Comparison of ENCODE assay signal across 18 cellular contexts in the genomic region with DNA sequence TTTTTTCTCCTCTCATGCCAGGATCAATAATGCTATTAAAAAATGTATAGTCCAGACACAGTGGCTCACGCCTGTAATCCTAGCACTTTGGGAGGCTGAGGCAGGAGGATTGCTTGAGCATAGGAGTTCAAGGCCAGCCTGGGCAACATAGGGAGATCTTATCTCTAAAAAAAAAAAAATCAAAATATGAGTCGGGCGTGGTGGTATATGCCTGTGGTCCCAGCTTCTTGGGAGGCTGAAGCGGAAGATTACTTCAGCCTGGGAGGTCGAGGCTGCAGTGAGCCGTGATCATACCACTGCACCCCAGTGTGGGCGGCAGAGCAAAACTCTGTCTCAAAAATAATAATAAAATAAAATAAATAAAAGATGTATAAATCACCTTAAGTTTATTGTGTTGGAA.
DNase-seq lines count a peak whose midpoint lies in the region; ATAC-seq and TF ChIP-seq lines count a peak whose summit lies in the region.
"Had no signal": no experiment of that assay in that cellular context is flagged by ENCODE, and none has a peak within 500 bp of the region (broad histone marks: within the 10 kb centered on the region; RNA-seq: fewer than 3 reads in every experiment).

No MANE protein-coding gene starts in this region.

- CTCF ChIA-PET in HCT116 (lab: Charles Lee) = no interaction called here

- TF ChIP-seq CTCF in HCT116 (IDR thresholded peaks at IDR 0.05 in 2 of 3, conservative IDR thresholded peaks at IDR 0.05 in 1 of 3; ENCODE audit: borderline replicate concordance in 1 of 3, insufficient read depth in 1 of 3, low read depth in 2 of 3, low read length in 2 of 3) (no peak), hepatocyte (IDR thresholded peaks at IDR 0.05; ENCODE audit: poor library complexity) (no peak), smooth muscle cell (IDR thresholded peaks at IDR 0.05; ENCODE audit: borderline replicate concordance, insufficient read depth, poor library complexity, severe bottlenecking) (no peak)

- H3K4me2 ChIP-seq in HCT116 (ENCODE audit: low read length) (peak overlapping the region; percentile 84), hepatocyte (peak overlapping the region; percentile 10), smooth muscle cell (peak overlapping the region; percentile 61)

- intact Hi-C loops in HCT116 (cut with micrococcal nuclease) = loop anchor here (5.0 kb wide), 1 partner anchor 75 kb away; the partner anchor contains the start of gene WWTR1

- H3K9ac ChIP-seq in HCT116 (ENCODE audit: low read length) (peak overlapping the region; percentile 77), adipocyte (ENCODE audit: low read length) (peak overlapping the region; percentile 78), smooth muscle cell (ENCODE audit: low read depth) (no peak overlapping the region)
- H3K9ac ChIP-seq: neural progenitor cell had no signal

- H4K20me1 ChIP-seq in HCT116 (ENCODE audit: insufficient read depth) = no peaks in the 10 kb centered on the region
- peaks cover 6% of the 10 kb centered on the region for H4K20me1 ChIP-seq in hepatocyte (ENCODE audit: insufficient read depth, poor library complexity, severe bottlenecking)
- H4K20me1 ChIP-seq in smooth muscle cell (ENCODE audit: low read depth) = peaks cover 57% of the 10 kb centered on the region

- POLR2A ChIA-PET in HCT116 (lab: Charles Lee) = interaction anchor here (1.7 kb wide), 1 partner anchor 10 kb away, joined by 5 read pairs; no protein-coding TSS in a partner anchor

- H3K9me3 ChIP-seq in HCT116 (ENCODE audit: control insufficient read depth in 1 of 2, insufficient read depth in 1 of 2, low read depth in 1 of 2, low read length in 2 of 2) = no peaks in the 10 kb centered on the region
- no peaks in the 10 kb centered on the region for H3K9me3 ChIP-seq in adipocyte (ENCODE audit: control insufficient read depth, low read length)
- no peaks in the 10 kb centered on the region for H3K9me3 ChIP-seq in hepatocyte (ENCODE audit: low read depth)
- no peaks in the 10 kb centered on the region for H3K9me3 ChIP-seq in smooth muscle cell (replicated peaks; ENCODE audit: low read depth)

- TF ChIP-seq RAD21 in HCT116 (IDR thresholded peaks at IDR 0.05; ENCODE audit: low read depth) = no peak

- H3K4me3 ChIP-seq in HCT116 (replicated peaks in 1 of 2; ENCODE audit: low read depth in 1 of 2, low read length in 2 of 2) = peak overlapping the region in 1 of 2 experiments; percentile 47; a peak in 2 of 4 replicates
- H3K4me3 ChIP-seq in adipocyte (ENCODE audit: low read length) = peak overlapping the region; percentile 75
- H3K4me3 ChIP-seq in hepatocyte = no peak overlapping the region
- H3K4me3 ChIP-seq in smooth muscle cell = no peak overlapping the region
- H3K4me3 ChIP-seq: K562, neural progenitor cell had no signal

- RAD21 ChIA-PET in HCT116 (lab: Charles Lee; ENCODE audit: low non-redundant PET in 1 of 2, low total read pairs in 2 of 2, uncharacterized antibody in 2 of 2, unreplicated experiment in 2 of 2) = interaction anchor here in 1 of 2 experiments (1.5 kb wide), 1 partner anchor 76 kb away, joined by 4 read pairs; the partner anchor contains the start of gene WWTR1

- no TSS peak for BruUV-seq in HCT116 (replicated peaks; lab: Mats Ljungman, UMichigan)

- H3K27ac ChIP-seq in HCT116 (ENCODE audit: low read depth, low read length) (peak overlapping the region; percentile 99), hepatocyte (peak overlapping the region; percentile 8), smooth muscle cell (ENCODE audit: low read depth) (peak overlapping the region; percentile 97)

- peaks cover 25% of the 10 kb centered on the region for H3F3A ChIP-seq in smooth muscle cell (ENCODE audit: low read depth)

- ATAC-seq in HCT116 = 0 out of 2 replicates have a peak, but pooled peaks have one; percentile 8

- DNase-seq in HCT116 (ENCODE audit: low read depth, low spot score) = no peak
- no peak for DNase-seq in adipocyte (ENCODE audit: low read depth)
- DNase-seq in hepatocyte (ENCODE audit: low spot score) = no peak
- no peak for DNase-seq in smooth muscle cell (lab: John Stamatoyannopoulos, UW; ENCODE audit: unreplicated experiment)
- DNase-seq in NCI-H146 (lab: John Stamatoyannopoulos, UW) = no peak
- no peak for DNase-seq in activated CD4-positive, alpha-beta T cell treated with anti-CD3 and anti-CD28 coated beads for 48 hours
- no peak for DNase-seq in dedifferentiated amniotic fluid mesenchymal stem cell (ENCODE audit: extremely low spot score)
- DNase-seq in SK-N-DZ (ENCODE audit: low spot score) = no peak
- DNase-seq: activated CD4-positive, alpha-beta T cell treated with anti-CD3 and anti-CD28 coated beads for 1 hour; CD8-positive, alpha-beta memory T cell; DND-41; effector CD8-positive, alpha-beta T cell; MV-4-11; NCI-H2081; NCI-H524; stimulated activated naive CD4-positive, alpha-beta T cell treated with Interleukin-2 at 50 U/mL for 16 hours had no signal

- H3K36me3 ChIP-seq in HCT116 (ENCODE audit: control insufficient read depth in 1 of 2, insufficient read depth in 2 of 2, low read length in 2 of 2) (no peaks in the 10 kb centered on the region), adipocyte (ENCODE audit: control insufficient read depth, insufficient read depth, low read length, severe bottlenecking) (no peaks in the 10 kb centered on the region), hepatocyte (replicated peaks; ENCODE audit: insufficient read depth, low read depth) (no peaks in the 10 kb centered on the region), smooth muscle cell (ENCODE audit: low read depth) (no peaks in the 10 kb centered on the region)
- H3K36me3 ChIP-seq: neural progenitor cell had no signal

- H3K9me2 ChIP-seq in HCT116 (ENCODE audit: insufficient read depth) (no peaks in the 10 kb centered on the region), hepatocyte (replicated peaks; ENCODE audit: insufficient read depth) (no peaks in the 10 kb centered on the region)

- TF ChIP-seq POLR2A in HCT116 (IDR thresholded peaks at IDR 0.05; ENCODE audit: borderline replicate concordance, extremely low read depth, insufficient read depth, insufficient read length) = no peak

- peaks cover 96 to 100% of the 10 kb centered on the region in 2 experiments for H3K4me1 ChIP-seq in HCT116 (ENCODE audit: control insufficient read depth in 1 of 2, insufficient read depth in 2 of 2, low read length in 2 of 2)
- peaks cover 73% of the 10 kb centered on the region for H3K4me1 ChIP-seq in adipocyte (ENCODE audit: control insufficient read depth, insufficient read depth, low read length)
- peaks cover 13% of the 10 kb centered on the region for H3K4me1 ChIP-seq in hepatocyte (ENCODE audit: insufficient read depth)
- peaks cover 34% of the 10 kb centered on the region for H3K4me1 ChIP-seq in smooth muscle cell (ENCODE audit: low read depth)

- no peaks in the 10 kb centered on the region for H3K27me3 ChIP-seq in HCT116 (ENCODE audit: insufficient read depth, low read length)
- no peaks in the 10 kb centered on the region for H3K27me3 ChIP-seq in adipocyte (replicated peaks; ENCODE audit: control insufficient read depth, insufficient read depth, low read length)
- no peaks in the 10 kb centered on the region for H3K27me3 ChIP-seq in hepatocyte
- H3K27me3 ChIP-seq in smooth muscle cell (ENCODE audit: low read depth) = no peaks in the 10 kb centered on the region
- H3K27me3 ChIP-seq: neural progenitor cell had no signal

- H2AFZ ChIP-seq in HCT116 (ENCODE audit: low read depth, low read length, poor library complexity, severe bottlenecking) = no peak overlapping the region
- H2AFZ ChIP-seq in hepatocyte = no peak overlapping the region
- no peak overlapping the region for H2AFZ ChIP-seq in smooth muscle cell (ENCODE audit: low read depth)
- H2AFZ ChIP-seq: neural progenitor cell had no signal

- WGBS in hepatocyte (ENCODE audit: low lambda C conversion rate, missing lambda C conversion rate) = 83% methylated on average over 7 of the region's 7 CpGs
- 72% methylated on average over 7 of the region's 7 CpGs for WGBS in smooth muscle cell (ENCODE audit: low lambda C conversion rate)

- H3K79me2 ChIP-seq in HCT116 (ENCODE audit: insufficient read depth, low read length) (peaks cover 62% of the 10 kb centered on the region), hepatocyte (peaks cover 72% of the 10 kb centered on the region), smooth muscle cell (ENCODE audit: low read depth) (peaks cover 81% of the 10 kb centered on the region)

TF ChIP-seq in HCT116, 20 proteins besides CTCF, POLR2A, EP300 and RAD21:
- TF ChIP-seq, protein P1, sequence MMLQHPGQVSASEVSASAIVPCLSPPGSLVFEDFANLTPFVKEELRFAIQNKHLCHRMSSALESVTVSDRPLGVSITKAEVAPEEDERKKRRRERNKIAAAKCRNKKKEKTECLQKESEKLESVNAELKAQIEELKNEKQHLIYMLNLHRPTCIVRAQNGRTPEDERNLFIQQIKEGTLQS (IDR thresholded peaks at IDR 0.05) = no peak
- TF ChIP-seq POLR2AphosphoS5 (IDR thresholded peaks at IDR 0.05; ENCODE audit: low read depth, low read length) (no peak), ZNF274 (IDR thresholded peaks at IDR 0.05; ENCODE audit: low read depth, low read length) (no peak), SIN3A (IDR thresholded peaks at IDR 0.05; ENCODE audit: low read depth) (no peak), SRF (IDR thresholded peaks at IDR 0.05; ENCODE audit: low read depth) (no peak), ZFX (IDR thresholded peaks at IDR 0.05) (no peak), JUND (IDR thresholded peaks at IDR 0.05) (no peak)
- TF ChIP-seq, protein P2, sequence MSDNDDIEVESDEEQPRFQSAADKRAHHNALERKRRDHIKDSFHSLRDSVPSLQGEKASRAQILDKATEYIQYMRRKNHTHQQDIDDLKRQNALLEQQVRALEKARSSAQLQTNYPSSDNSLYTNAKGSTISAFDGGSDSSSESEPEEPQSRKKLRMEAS (IDR thresholded peaks at IDR 0.05) = no peak

Comparison
In these comparisons a context has a peak if more than half of its experiments do, and no peak if none do; other contexts are left out.
1. H3K27ac ChIP-seq: peak in every context shown above with its lines; median percentile 99 in HCT116; 97 in smooth muscle cell; 8 in hepatocyte.
2. H3K4me2 ChIP-seq: peak in every context shown above with its lines; median percentile 84 in HCT116; 61 in smooth muscle cell; 10 in hepatocyte.